21 cellular contexts compared by ENCODE assay signal in genomic region chr11:128689586-128689945, GRCh38. TPM values are rescaled to one million over a fixed set of nuclear protein-coding genes. Genes with fewer than 3 reads are reported as not detected.
DNase-seq lines count a peak whose midpoint lies in the region; ATAC-seq and TF ChIP-seq lines count a peak whose summit lies in the region.
"Had no signal": no experiment of that assay in that cellular context is flagged by ENCODE, and none has a peak within 500 bp of the region (broad histone marks: within the 10 kb centered on the region; RNA-seq: fewer than 3 reads in every experiment).

No MANE protein-coding gene starts in this region.

- intact Hi-C loops in breast epithelium (cut with DNase I; ENCODE audit: low total_unique reads) (no loop called here), mammary epithelial cell (cut with micrococcal nuclease) (no loop called here)

- H4K20me1 ChIP-seq in mammary epithelial cell (ENCODE audit: insufficient read depth, low read length): no peaks in the 10 kb centered on the region
- no peaks in the 10 kb centered on the region for H4K20me1 ChIP-seq in smooth muscle cell (ENCODE audit: low read depth)

- no peak for TF ChIP-seq POLR2A in breast epithelium (IDR thresholded peaks at IDR 0.05)

- WGBS in mammary epithelial cell (ENCODE audit: low coverage, missing lambda C conversion rate): 0% methylated on average over 2 of the region's 24 CpGs
- WGBS in mesodermal cell (ENCODE audit: insufficient coverage in 2 of 2), 2 experiments: 2 to 5% methylated on average over 4 to 8 of the region's 24 CpGs
- WGBS in smooth muscle cell (ENCODE audit: low lambda C conversion rate): 4% methylated on average over 12 of the region's 24 CpGs

- H2AFZ ChIP-seq in mammary epithelial cell (ENCODE audit: low read depth, low read length) (no peak overlapping the region), smooth muscle cell (ENCODE audit: low read depth) (no peak overlapping the region)

- H3K79me2 ChIP-seq in mammary epithelial cell (ENCODE audit: insufficient read depth, low read length): peaks cover 1% of the 10 kb centered on the region
- H3K79me2 ChIP-seq in smooth muscle cell (ENCODE audit: low read depth): no peaks in the 10 kb centered on the region

- H3F3A ChIP-seq in smooth muscle cell (ENCODE audit: low read depth): no peaks in the 10 kb centered on the region

- H3K4me3 ChIP-seq in breast epithelium: peak overlapping the region; percentile 12 to 54 (median 30)
- H3K4me3 ChIP-seq in mammary epithelial cell (replicated peaks in 1 of 3; ENCODE audit: insufficient read depth in 1 of 3, low read depth in 2 of 3, low read length in 3 of 3): no peak overlapping the region
- H3K4me3 ChIP-seq in coronary artery: peak overlapping the region; percentile 54
- H3K4me3 ChIP-seq in mesodermal cell (ENCODE audit: extremely low read depth, insufficient read depth, low read length, poor library complexity, severe bottlenecking): peak overlapping the region; percentile 24
- peak overlapping the region; percentile 44 for H3K4me3 ChIP-seq in smooth muscle cell
- H3K4me3 ChIP-seq: ovary had no signal

- ATAC-seq in GM21367 (IDR thresholded peaks at IDR 0.05; ENCODE audit: unreplicated experiment) (no peak), HG03442 (IDR thresholded peaks at IDR 0.05; ENCODE audit: unreplicated experiment) (no peak)
- ATAC-seq: stimulated activated naive CD8-positive, alpha-beta T cell treated with anti-CD3 and anti-CD28 coated beads, Interleukin-15, amount 100 ng/mL, for 72 hours had no signal

- no TSS peak for BruUV-seq in mammary epithelial cell (replicated peaks; lab: Mats Ljungman, UMichigan)

- dilution Hi-C loops in mammary epithelial cell (cut with HindIII; ENCODE audit: low sequenced_read_pairs): loop anchor here (5.0 kb wide), 2 partner anchors 38 to 103 kb away; no protein-coding TSS in a partner anchor

- no peak for TF ChIP-seq CTCF in breast epithelium (IDR thresholded peaks at IDR 0.05)
- no peak for TF ChIP-seq CTCF in mammary epithelial cell (conservative IDR thresholded peaks at IDR 0.05 in 1 of 2, IDR thresholded peaks at IDR 0.05 in 1 of 2; ENCODE audit: extremely low read depth in 1 of 2, insufficient read depth in 1 of 2, low read depth in 1 of 2, low read length in 2 of 2)
- TF ChIP-seq CTCF in coronary artery (IDR thresholded peaks at IDR 0.05): no peak
- TF ChIP-seq CTCF in smooth muscle cell (IDR thresholded peaks at IDR 0.05; ENCODE audit: borderline replicate concordance, insufficient read depth, poor library complexity, severe bottlenecking): no peak

- in situ Hi-C loops in mammary epithelial cell (cut with MboI; ENCODE audit: low sequenced_read_pairs in 2 of 2): no loop called here

- H3K9me3 ChIP-seq in breast epithelium (no peaks in the 10 kb centered on the region), mammary epithelial cell (replicated peaks; ENCODE audit: insufficient read depth, low read length) (no peaks in the 10 kb centered on the region), mesodermal cell (ENCODE audit: control insufficient read depth, low read length) (no peaks in the 10 kb centered on the region), smooth muscle cell (replicated peaks; ENCODE audit: low read depth) (no peaks in the 10 kb centered on the region)
- H3K9me3 ChIP-seq: adrenal gland had no signal

- no peak for DNase-seq in breast epithelium (ENCODE audit: low spot score in 2 of 2)
- no peak for DNase-seq in mammary epithelial cell
- no peak for DNase-seq in coronary artery (ENCODE audit: low spot score)
- DNase-seq in smooth muscle cell (lab: John Stamatoyannopoulos, UW; ENCODE audit: unreplicated experiment): no peak
- DNase-seq in activated CD8-positive, alpha-beta memory T cell treated with anti-CD3 and anti-CD28 coated beads for 24 hours: no peak
- DNase-seq: activated gamma-delta T cell; AML-193; Calu3; effector CD4-positive, alpha-beta T cell; EL; NCI-H2081 treated with DMSO at 0.1 percent for 48 hours; NCI-H510A; ovary; SHP77; stimulated activated naive CD8-positive, alpha-beta T cell treated with anti-CD3 and anti-CD28 coated beads, Interleukin-15, amount 100 ng/mL, for 72 hours had no signal

- H3K4me1 ChIP-seq in breast epithelium: peaks cover 5 to 9% of the 10 kb centered on the region in 2 donors
- H3K4me1 ChIP-seq in mammary epithelial cell (ENCODE audit: insufficient read depth, low read length): peaks cover 14% of the 10 kb centered on the region
- peaks cover 19% of the 10 kb centered on the region for H3K4me1 ChIP-seq in mesodermal cell (ENCODE audit: control insufficient read depth, insufficient read depth, low read length, poor library complexity, severe bottlenecking)
- H3K4me1 ChIP-seq in smooth muscle cell (ENCODE audit: low read depth): peaks cover 23% of the 10 kb centered on the region

- H3K27ac ChIP-seq in breast epithelium: no peak overlapping the region
- H3K27ac ChIP-seq in mammary epithelial cell (ENCODE audit: insufficient read depth, low read depth, low read length): no peak overlapping the region
- no peak overlapping the region for H3K27ac ChIP-seq in coronary artery
- H3K27ac ChIP-seq in mesodermal cell (ENCODE audit: low read depth, low read length, severe bottlenecking): no peak overlapping the region
- no peak overlapping the region for H3K27ac ChIP-seq in smooth muscle cell (ENCODE audit: low read depth)
- H3K27ac ChIP-seq: 22Rv1, KMS-11, ovary had no signal

- H3K9ac ChIP-seq in mammary epithelial cell (ENCODE audit: insufficient read depth, low read length) (no peak overlapping the region), smooth muscle cell (ENCODE audit: low read depth) (no peak overlapping the region)
- H3K9ac ChIP-seq: KMS-11 had no signal

- H3K27me3 ChIP-seq in breast epithelium (peaks cover 3 to 91% of the 10 kb centered on the region in 2 donors), mammary epithelial cell (ENCODE audit: insufficient read depth, low read length) (peaks cover 38% of the 10 kb centered on the region), smooth muscle cell (ENCODE audit: low read depth) (peaks cover 94% of the 10 kb centered on the region)
- H3K27me3 ChIP-seq: ovary had no signal

- H3K4me2 ChIP-seq in mammary epithelial cell (ENCODE audit: insufficient read depth, low read depth, low read length): no peak overlapping the region
- H3K4me2 ChIP-seq in smooth muscle cell: peak overlapping the region; percentile 88
- H3K4me2 ChIP-seq: KMS-11 had no signal

- H3K36me3 ChIP-seq in breast epithelium (no peaks in the 10 kb centered on the region), mammary epithelial cell (ENCODE audit: insufficient read depth, low read length) (no peaks in the 10 kb centered on the region), mesodermal cell (ENCODE audit: control insufficient read depth, insufficient read depth, low read length) (no peaks in the 10 kb centered on the region), smooth muscle cell (ENCODE audit: low read depth) (no peaks in the 10 kb centered on the region)
- H3K36me3 ChIP-seq: adrenal gland, ovary had no signal

- CTCF ChIA-PET in mammary epithelial cell (lab: Charles Lee; ENCODE audit: low non-redundant PET): no interaction called here

RNA-seq across cellular contexts. Expression of gene FLI1, which starts 4.3 kb away (rescaled TPM):
- total RNA-seq in breast epithelium (10 to 100 TPM; 23.9 to 62.2 (median 46.2) TPM), mammary epithelial cell (1 to 10 TPM in 1 of 2 donors, under 1 TPM in 1; 0.67 to 1.6 TPM), smooth muscle cell (2.2 and 4.7 TPM in 2 replicates)
- polyA plus RNA-seq in mammary epithelial cell (7.1 TPM), smooth muscle cell (3.5 and 4.2 TPM in 2 replicates)
- polyA minus RNA-seq in mammary epithelial cell: 40.9 TPM
- 82.9 TPM for polyA plus RNA-seq in mesodermal cell (2013, experiment 1 of 2)
- polyA plus RNA-seq in mesodermal cell (2013, experiment 2 of 2): 50.4 TPM

Comparison
In these comparisons a context has a peak if more than half of its experiments do, and no peak if none do; other contexts are left out.
1. H3K4me3 ChIP-seq: peak in breast epithelium (3 of 3), coronary artery (single experiment), mesodermal cell (single experiment) and smooth muscle cell (single experiment); none in mammary epithelial cell (0 of 3).